ENCODE assay signal across 23 cellular contexts in genomic region chr16:3810198-3810664, GRCh38.
DNase-seq lines count a peak whose midpoint lies in the region; ATAC-seq lines count a peak whose summit lies in the region.
"Had no signal": no experiment of that assay in that cellular context is flagged by ENCODE, and none has a peak within 500 bp of the region (broad histone marks: within the 10 kb centered on the region; RNA-seq: fewer than 3 reads in every experiment).

No MANE protein-coding gene starts in this region.

- H3K9me3 ChIP-seq in naive thymus-derived CD4-positive, alpha-beta T cell (ENCODE audit: control insufficient read depth in 2 of 3, low read length in 3 of 3) = no peaks in the 10 kb centered on the region
- H3K9me3 ChIP-seq: BLaER1 treated with 17β-estradiol and CSF1 and Interleukin-3, amounts not matched to agents 10 nM and 100 nM; SJSA1; upper lobe of right lung had no signal

- intact Hi-C loops in naive thymus-derived CD4-positive, alpha-beta T cell (cut with micrococcal nuclease) = no loop called here

- ATAC-seq in GM18520 (IDR thresholded peaks at IDR 0.05; ENCODE audit: unreplicated experiment) = peak; percentile 48
- peak; percentile 35 for ATAC-seq in activated CD8-positive, alpha-beta T cell treated with anti-CD3 and anti-CD28 coated beads, Interleukin-2, amount 10 ng/mL, durations not matched to agents 7 days and 5 days
- ATAC-seq in naive thymus-derived CD4-positive, alpha-beta T cell = no peak
- ATAC-seq: upper lobe of right lung had no signal

- peaks cover 28 to 31% of the 10 kb centered on the region in 2 donors for H3K4me1 ChIP-seq in naive thymus-derived CD4-positive, alpha-beta T cell (ENCODE audit: control insufficient read depth in 2 of 2, insufficient read depth in 2 of 2, low read length in 2 of 2)
- H3K4me1 ChIP-seq: SJSA1 had no signal

- H3K4me3 Mint-ChIP-seq in activated CD8-positive, alpha-beta T cell treated with anti-CD3 and anti-CD28 coated beads, Interleukin-2, amount 10 ng/mL, durations not matched to agents 7 days and 5 days = no peak overlapping the region
- peak overlapping the region in 2 of 10 donors; percentile 2 to 36 for H3K4me3 Mint-ChIP-seq in naive thymus-derived CD4-positive, alpha-beta T cell
- H3K4me3 Mint-ChIP-seq: brain, neural progenitor cell had no signal

- peaks cover 46% of the 10 kb centered on the region for H3K36me3 Mint-ChIP-seq in activated CD8-positive, alpha-beta T cell treated with anti-CD3 and anti-CD28 coated beads, Interleukin-2, amount 10 ng/mL, durations not matched to agents 7 days and 5 days (ENCODE audit: low read depth)
- H3K36me3 Mint-ChIP-seq in naive thymus-derived CD4-positive, alpha-beta T cell = peaks cover 7 to 50% (median 36%) of the 10 kb centered on the region in 5 donors

- H3K27ac Mint-ChIP-seq in activated CD8-positive, alpha-beta T cell treated with anti-CD3 and anti-CD28 coated beads, Interleukin-2, amount 10 ng/mL, durations not matched to agents 7 days and 5 days = peak overlapping the region; percentile 17
- peak overlapping the region in 6 of 9 donors; percentile 11 to 65 (median 54) for H3K27ac Mint-ChIP-seq in naive thymus-derived CD4-positive, alpha-beta T cell
- H3K27ac Mint-ChIP-seq: neural progenitor cell had no signal

- DNase-seq in activated CD4-positive, alpha-beta T cell treated with anti-CD3 and anti-CD28 coated beads for 48 hours = peak; percentile 30
- DNase-seq in activated CD4-positive, alpha-beta T cell treated with anti-CD3 and anti-CD28 coated beads, Interleukin-2, amount 50 U/mL, for 1 hour = no peak
- DNase-seq in activated CD8-positive, alpha-beta T cell treated with anti-CD3 and anti-CD28 coated beads, Interleukin-2, amount 10 ng/mL, durations not matched to agents 7 days and 5 days = no peak
- DNase-seq in naive thymus-derived CD4-positive, alpha-beta T cell = no peak
- DNase-seq in EL (no peak), NCI-H510A treated with DMSO at 0.1 percent for 48 hours (lab: John Stamatoyannopoulos, UW) (no peak)
- no peak for DNase-seq in effector CD8-positive, alpha-beta T cell (lab: John Stamatoyannopoulos, UW)
- DNase-seq: activated effector memory CD4-positive, alpha-beta T cell treated with anti-CD3 and anti-CD28 coated beads, Interleukin-2, amount 50 U/mL, for 16 hours; cortex of kidney; DMS153; HCEC 1CT; NCI-H1105 treated with DMSO at 0.1 percent for 48 hours; NCI-H748 treated with DMSO at 0.1 percent for 48 hours; PC-9; stimulated activated naive CD4-positive, alpha-beta T cell treated with Interleukin-2 at 50 U/mL for 16 hours; T1000; upper lobe of right lung had no signal

- H3K9me3 Mint-ChIP-seq in activated CD8-positive, alpha-beta T cell treated with anti-CD3 and anti-CD28 coated beads, Interleukin-2, amount 10 ng/mL, durations not matched to agents 7 days and 5 days (ENCODE audit: insufficient read depth) = no peaks in the 10 kb centered on the region
- H3K9me3 Mint-ChIP-seq in naive thymus-derived CD4-positive, alpha-beta T cell = peaks cover 0 to 2% (median 0%) of the 10 kb centered on the region in 11 donors
- H3K9me3 Mint-ChIP-seq: brain had no signal

- CTCF ChIA-PET in activated CD8-positive, alpha-beta T cell treated with anti-CD3 and anti-CD28 coated beads, Interleukin-2, amount 10 ng/mL, durations not matched to agents 7 days and 5 days (lab: Charles Lee) = no interaction called here
- CTCF ChIA-PET in naive thymus-derived CD4-positive, alpha-beta T cell (lab: Charles Lee) = no interaction called here

- no peak overlapping the region for H3K4me3 ChIP-seq in naive thymus-derived CD4-positive, alpha-beta T cell (ENCODE audit: low read length)
- H3K4me3 ChIP-seq: BLaER1 treated with 17β-estradiol and CSF1 and Interleukin-3, amounts not matched to agents 10 nM and 100 nM; neural progenitor cell; PC-9; SJSA1; smooth muscle cell; upper lobe of right lung had no signal

- H3K27me3 ChIP-seq in naive thymus-derived CD4-positive, alpha-beta T cell (ENCODE audit: control insufficient read depth in 2 of 2, insufficient read depth in 2 of 2, low read length in 2 of 2) = no peaks in the 10 kb centered on the region
- H3K27me3 ChIP-seq: BLaER1 treated with 17β-estradiol and CSF1 and Interleukin-3, amounts not matched to agents 10 nM and 100 nM; neural progenitor cell; SJSA1; upper lobe of right lung had no signal

- no peak overlapping the region for H3K27ac ChIP-seq in naive thymus-derived CD4-positive, alpha-beta T cell (ENCODE audit: low read depth, low read length)
- H3K27ac ChIP-seq: BLaER1 treated with 17β-estradiol and CSF1 and Interleukin-3, amounts not matched to agents 10 nM and 100 nM; neural progenitor cell; PC-9; SJSA1; upper lobe of right lung had no signal

- H3K27me3 Mint-ChIP-seq in activated CD8-positive, alpha-beta T cell treated with anti-CD3 and anti-CD28 coated beads, Interleukin-2, amount 10 ng/mL, durations not matched to agents 7 days and 5 days (ENCODE audit: low read depth) = no peaks in the 10 kb centered on the region
- H3K27me3 Mint-ChIP-seq in naive thymus-derived CD4-positive, alpha-beta T cell = no peaks in the 10 kb centered on the region
- H3K27me3 Mint-ChIP-seq: brain had no signal

- POLR2A ChIA-PET in activated CD8-positive, alpha-beta T cell treated with anti-CD3 and anti-CD28 coated beads, Interleukin-2, amount 10 ng/mL, durations not matched to agents 7 days and 5 days (lab: Charles Lee) = no interaction called here
- POLR2A ChIA-PET in naive thymus-derived CD4-positive, alpha-beta T cell (lab: Charles Lee) = no interaction called here

- peaks cover 53% of the 10 kb centered on the region for H3K4me1 Mint-ChIP-seq in activated CD8-positive, alpha-beta T cell treated with anti-CD3 and anti-CD28 coated beads, Interleukin-2, amount 10 ng/mL, durations not matched to agents 7 days and 5 days (ENCODE audit: low read depth)
- peaks cover 66 to 97% (median 91%) of the 10 kb centered on the region in 7 donors for H3K4me1 Mint-ChIP-seq in naive thymus-derived CD4-positive, alpha-beta T cell

- H3K36me3 ChIP-seq in naive thymus-derived CD4-positive, alpha-beta T cell (ENCODE audit: control insufficient read depth in 2 of 3, insufficient read depth in 3 of 3, low read length in 3 of 3) = peaks cover 0 to 24% (median 0%) of the 10 kb centered on the region in 3 experiments
